In the genomic region with DNA sequence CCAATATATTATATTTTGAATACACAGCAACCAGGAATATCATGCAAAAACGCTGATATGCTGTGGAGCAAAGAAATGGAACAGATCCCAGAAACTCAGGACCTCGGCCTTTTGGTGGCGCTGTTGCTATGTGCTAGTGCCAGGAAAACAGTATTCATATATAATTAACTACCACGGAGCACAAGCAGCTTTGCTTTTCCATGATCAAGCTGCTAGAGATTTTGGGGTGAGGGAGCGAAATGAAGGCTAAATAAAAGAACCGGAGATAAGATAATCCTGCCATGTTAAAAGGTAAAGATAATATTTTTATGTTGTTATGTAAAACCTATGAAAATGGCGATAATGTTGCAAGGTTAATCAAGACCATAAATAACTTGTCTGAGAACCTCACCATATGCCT, we compare ENCODE assay signal across 8 cellular contexts.
DNase-seq lines count a peak whose midpoint lies in the region; ATAC-seq and TF ChIP-seq lines count a peak whose summit lies in the region.

No MANE protein-coding gene starts in this region.

- H3K27ac ChIP-seq in iPS DF 6.9 (ENCODE audit: low read length), result no peak overlapping the region

- no peak for ATAC-seq in HG02678 (IDR thresholded peaks at IDR 0.05; ENCODE audit: unreplicated experiment)

- H3K9me3 ChIP-seq in iPS DF 6.9 (ENCODE audit: control insufficient read depth, insufficient read depth, low read length), result no peaks in the 10 kb centered on the region

- H3K4me1 ChIP-seq in iPS DF 6.9 (ENCODE audit: control insufficient read depth, insufficient read depth, low read length), result no peaks in the 10 kb centered on the region

- TF ChIP-seq CTCF in AG09319 (IDR thresholded peaks at IDR 0.05; ENCODE audit: low read depth, low read length) (peak; percentile 83), GM12872 (IDR thresholded peaks at IDR 0.05; ENCODE audit: insufficient read depth, low read depth, low read length) (peak; percentile 78)

- no CpG with 5 or more reads among the region's 7 CpGs for WGBS in iPS DF 6.9 (ENCODE audit: insufficient coverage, insufficient read length)

- no peak for DNase-seq in AG09319 (ENCODE audit: extremely low read depth, low read depth)
- DNase-seq in NCI-H2227 treated with DMSO at 0.1 percent for 48 hours (lab: John Stamatoyannopoulos, UW), result peak; percentile 62
- DNase-seq in amniotic epithelial cell (ENCODE audit: low read depth), result peak; percentile 51
- DNase-seq in iPS DF 6.9 (ENCODE audit: low read depth, low spot score), result peak; percentile 54
- peak; percentile 2 to 3 for DNase-seq in stimulated activated CD8-positive, alpha-beta memory T cell treated with anti-CD3 and anti-CD28 coated beads, Interleukin-15, amount 100 ng/mL, for 48 hours (ENCODE audit: low read depth in 2 of 2)
- no peak for DNase-seq in SIG-M5 treated with dmso at 0.1 percent for 504 hours (lab: John Stamatoyannopoulos, UW; ENCODE audit: unreplicated experiment)

- no peaks in the 10 kb centered on the region for H3K27me3 ChIP-seq in iPS DF 6.9 (ENCODE audit: control insufficient read depth, insufficient read depth, low read length)

- H3K4me3 ChIP-seq in iPS DF 6.9 (ENCODE audit: low read length), result no peak overlapping the region

- H3K36me3 ChIP-seq in iPS DF 6.9 (ENCODE audit: control insufficient read depth, insufficient read depth, low read length), result no peaks in the 10 kb centered on the region

Comparison
In these comparisons a context has a peak if more than half of its experiments do, and no peak if none do; other contexts are left out.
1. DNase-seq: peak in NCI-H2227 treated with DMSO at 0.1 percent for 48 hours (single experiment), amniotic epithelial cell (single experiment), iPS DF 6.9 (single experiment) and stimulated activated CD8-positive, alpha-beta memory T cell treated with anti-CD3 and anti-CD28 coated beads, Interleukin-15, amount 100 ng/mL, for 48 hours (2 of 2); none in AG09319 (single experiment) and SIG-M5 treated with dmso at 0.1 percent for 504 hours (single experiment).